ENCODE assay signal across 1 cellular context in the genomic region with DNA sequence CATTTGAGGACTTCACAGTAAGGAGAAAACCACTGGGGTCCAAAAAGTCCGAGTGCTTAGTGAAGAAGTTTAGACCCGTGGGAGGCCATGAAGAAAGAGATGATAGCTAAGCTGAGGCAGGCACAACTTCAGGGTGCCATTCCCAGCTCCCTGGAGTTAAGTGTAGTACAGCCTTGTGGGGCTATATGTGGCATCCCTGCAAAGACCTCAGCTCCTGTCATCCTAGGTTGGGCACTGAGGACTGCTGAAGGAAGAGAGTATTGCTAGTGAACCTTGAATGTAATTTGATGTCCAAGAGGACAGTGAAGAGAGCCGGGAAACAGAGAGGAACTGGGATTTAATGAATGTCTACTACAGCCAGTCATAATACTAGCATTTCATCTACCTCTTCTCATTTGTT.
TF ChIP-seq lines count a peak whose summit lies in the region.

No MANE protein-coding gene starts in this region.

TF ChIP-seq in WTC11, 78 proteins besides CTCF, POLR2A, EP300 and RAD21 (continued from another document):
- TF ChIP-seq, protein P1, sequence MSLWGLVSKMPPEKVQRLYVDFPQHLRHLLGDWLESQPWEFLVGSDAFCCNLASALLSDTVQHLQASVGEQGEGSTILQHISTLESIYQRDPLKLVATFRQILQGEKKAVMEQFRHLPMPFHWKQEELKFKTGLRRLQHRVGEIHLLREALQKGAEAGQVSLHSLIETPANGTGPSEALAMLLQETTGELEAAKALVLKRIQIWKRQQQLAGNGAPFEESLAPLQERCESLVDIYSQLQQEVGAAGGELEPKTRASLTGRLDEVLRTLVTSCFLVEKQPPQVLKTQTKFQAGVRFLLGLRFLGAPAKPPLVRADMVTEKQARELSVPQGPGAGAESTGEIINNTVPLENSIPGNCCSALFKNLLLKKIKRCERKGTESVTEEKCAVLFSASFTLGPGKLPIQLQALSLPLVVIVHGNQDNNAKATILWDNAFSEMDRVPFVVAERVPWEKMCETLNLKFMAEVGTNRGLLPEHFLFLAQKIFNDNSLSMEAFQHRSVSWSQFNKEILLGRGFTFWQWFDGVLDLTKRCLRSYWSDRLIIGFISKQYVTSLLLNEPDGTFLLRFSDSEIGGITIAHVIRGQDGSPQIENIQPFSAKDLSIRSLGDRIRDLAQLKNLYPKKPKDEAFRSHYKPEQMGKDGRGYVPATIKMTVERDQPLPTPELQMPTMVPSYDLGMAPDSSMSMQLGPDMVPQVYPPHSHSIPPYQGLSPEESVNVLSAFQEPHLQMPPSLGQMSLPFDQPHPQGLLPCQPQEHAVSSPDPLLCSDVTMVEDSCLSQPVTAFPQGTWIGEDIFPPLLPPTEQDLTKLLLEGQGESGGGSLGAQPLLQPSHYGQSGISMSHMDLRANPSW (CRISPR knock-in tag; conservative IDR thresholded peaks at IDR 0.05; ENCODE audit: low read depth) = no peak
- no peak for TF ChIP-seq ESRRA (CRISPR knock-in tag; IDR thresholded peaks at IDR 0.05; ENCODE audit: borderline replicate concordance)
